In genomic region chr3:58059349-58060321, GRCh38 we compare ENCODE assay signal across 1 cellular context.
A peak's percentile ranks its signal among the peaks of the same experiment; 100 is the strongest.
TF ChIP-seq lines count a peak whose summit lies in the region.

No MANE protein-coding gene starts in this region.

TF ChIP-seq in HEK293, 187 proteins besides CTCF, POLR2A, EP300 and RAD21 (continued from another document and continues in another):
- TF ChIP-seq ZNF558 (tag by site-specific recombination; IDR thresholded peaks at IDR 0.05): 0 out of 2 replicates have a peak, but pooled peaks have one; percentile 37
- TF ChIP-seq ZNF266 (tag by site-specific recombination; IDR thresholded peaks at IDR 0.05; ENCODE audit: low read depth): no peak
- TF ChIP-seq ZNF792 (tag by site-specific recombination; IDR thresholded peaks at IDR 0.05): no peak
- TF ChIP-seq KLF7 (tag by site-specific recombination; IDR thresholded peaks at IDR 0.05; ENCODE audit: borderline replicate concordance): no peak
- TF ChIP-seq WT1 (tag by site-specific recombination; IDR thresholded peaks at IDR 0.05): 0 out of 2 replicates have a peak, but pooled peaks have one; percentile 11
- TF ChIP-seq, protein P1, sequence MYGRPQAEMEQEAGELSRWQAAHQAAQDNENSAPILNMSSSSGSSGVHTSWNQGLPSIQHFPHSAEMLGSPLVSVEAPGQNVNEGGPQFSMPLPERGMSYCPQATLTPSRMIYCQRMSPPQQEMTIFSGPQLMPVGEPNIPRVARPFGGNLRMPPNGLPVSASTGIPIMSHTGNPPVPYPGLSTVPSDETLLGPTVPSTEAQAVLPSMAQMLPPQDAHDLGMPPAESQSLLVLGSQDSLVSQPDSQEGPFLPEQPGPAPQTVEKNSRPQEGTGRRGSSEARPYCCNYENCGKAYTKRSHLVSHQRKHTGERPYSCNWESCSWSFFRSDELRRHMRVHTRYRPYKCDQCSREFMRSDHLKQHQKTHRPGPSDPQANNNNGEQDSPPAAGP (tag by site-specific recombination; IDR thresholded peaks at IDR 0.05): no peak
- no peak for TF ChIP-seq ZNF639 (tag by site-specific recombination; IDR thresholded peaks at IDR 0.05)
- TF ChIP-seq, protein P2, sequence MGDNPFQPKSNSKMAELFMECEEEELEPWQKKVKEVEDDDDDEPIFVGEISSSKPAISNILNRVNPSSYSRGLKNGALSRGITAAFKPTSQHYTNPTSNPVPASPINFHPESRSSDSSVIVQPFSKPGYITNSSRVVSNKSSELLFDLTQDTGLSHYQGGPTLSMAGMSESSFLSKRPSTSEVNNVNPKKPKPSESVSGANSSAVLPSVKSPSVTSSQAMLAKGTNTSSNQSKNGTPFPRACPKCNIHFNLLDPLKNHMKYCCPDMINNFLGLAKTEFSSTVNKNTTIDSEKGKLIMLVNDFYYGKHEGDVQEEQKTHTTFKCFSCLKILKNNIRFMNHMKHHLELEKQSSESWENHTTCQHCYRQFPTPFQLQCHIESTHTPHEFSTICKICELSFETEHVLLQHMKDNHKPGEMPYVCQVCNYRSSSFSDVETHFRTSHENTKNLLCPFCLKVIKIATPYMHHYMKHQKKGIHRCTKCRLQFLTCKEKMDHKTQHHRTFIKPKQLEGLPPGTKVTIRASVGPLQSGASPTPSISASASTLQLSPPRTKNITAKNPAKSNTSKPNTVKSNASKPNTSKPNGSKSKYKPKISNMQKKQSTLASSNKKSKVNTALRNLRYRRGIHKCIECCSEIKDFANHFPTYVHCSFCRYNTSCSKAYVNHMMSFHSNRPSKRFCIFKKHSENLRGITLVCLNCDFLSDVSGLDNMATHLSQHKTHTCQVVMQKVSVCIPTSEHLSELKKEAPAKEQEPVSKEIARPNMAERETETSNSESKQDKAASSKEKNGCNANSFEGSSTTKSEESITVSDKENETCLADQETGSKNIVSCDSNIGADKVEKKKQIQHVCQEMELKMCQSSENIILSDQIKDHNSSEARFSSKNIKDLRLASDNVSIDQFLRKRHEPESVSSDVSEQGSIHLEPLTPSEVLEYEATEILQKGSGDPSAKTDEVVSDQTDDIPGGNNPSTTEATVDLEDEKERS (tag by site-specific recombination; IDR thresholded peaks at IDR 0.05): no peak
- TF ChIP-seq ZNF37A (tag by site-specific recombination; IDR thresholded peaks at IDR 0.05): no peak
- peak; percentile 69 for TF ChIP-seq GLIS1 (tag by site-specific recombination; IDR thresholded peaks at IDR 0.05)
- TF ChIP-seq ZNF335 (tag by site-specific recombination; conservative IDR thresholded peaks at IDR 0.05): peak; percentile 17
- peak; percentile 79; the same call in 1 of the 2 replicates for TF ChIP-seq ZXDB (tag by site-specific recombination; IDR thresholded peaks at IDR 0.05)
- no peak for TF ChIP-seq IKZF3 (tag by site-specific recombination; IDR thresholded peaks at IDR 0.05)
- TF ChIP-seq MYNN (tag by site-specific recombination; IDR thresholded peaks at IDR 0.05; ENCODE audit: borderline replicate concordance): no peak
- no peak for TF ChIP-seq ZNF174 (tag by site-specific recombination; IDR thresholded peaks at IDR 0.05)
- no peak for TF ChIP-seq ZNF302 (tag by site-specific recombination; IDR thresholded peaks at IDR 0.05; ENCODE audit: low read depth)
- TF ChIP-seq KLF9 (tag by site-specific recombination; IDR thresholded peaks at IDR 0.05; ENCODE audit: low read depth): no peak
- no peak for TF ChIP-seq ZNF350 (tag by site-specific recombination; IDR thresholded peaks at IDR 0.05)
- TF ChIP-seq, protein P3, sequence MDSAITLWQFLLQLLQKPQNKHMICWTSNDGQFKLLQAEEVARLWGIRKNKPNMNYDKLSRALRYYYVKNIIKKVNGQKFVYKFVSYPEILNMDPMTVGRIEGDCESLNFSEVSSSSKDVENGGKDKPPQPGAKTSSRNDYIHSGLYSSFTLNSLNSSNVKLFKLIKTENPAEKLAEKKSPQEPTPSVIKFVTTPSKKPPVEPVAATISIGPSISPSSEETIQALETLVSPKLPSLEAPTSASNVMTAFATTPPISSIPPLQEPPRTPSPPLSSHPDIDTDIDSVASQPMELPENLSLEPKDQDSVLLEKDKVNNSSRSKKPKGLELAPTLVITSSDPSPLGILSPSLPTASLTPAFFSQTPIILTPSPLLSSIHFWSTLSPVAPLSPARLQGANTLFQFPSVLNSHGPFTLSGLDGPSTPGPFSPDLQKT (IDR thresholded peaks at IDR 0.05; ENCODE audit: borderline replicate concordance, low read depth, low read length): peak; percentile 72
- no peak for TF ChIP-seq ZBTB21 (tag by site-specific recombination; IDR thresholded peaks at IDR 0.05)
- TF ChIP-seq ZNF366 (tag by site-specific recombination; conservative IDR thresholded peaks at IDR 0.05): peak; percentile 75
- no peak for TF ChIP-seq PRDM2 (tag by site-specific recombination; IDR thresholded peaks at IDR 0.05; ENCODE audit: borderline replicate concordance)
- TF ChIP-seq ZNF629 (tag by site-specific recombination; IDR thresholded peaks at IDR 0.05): peak; percentile 66
- no peak for TF ChIP-seq ZNF837 (tag by site-specific recombination; IDR thresholded peaks at IDR 0.05)
- 0 out of 2 replicates have a peak, but pooled peaks have one; percentile 35 for TF ChIP-seq ZNF24 (tag by site-specific recombination; IDR thresholded peaks at IDR 0.05)
- TF ChIP-seq PRDM6 (tag by site-specific recombination; IDR thresholded peaks at IDR 0.05): peak; percentile 55; the same call in 1 of the 2 replicates
- no peak for TF ChIP-seq ZNF501 (tag by site-specific recombination; IDR thresholded peaks at IDR 0.05)
- no peak for TF ChIP-seq ZNF555 (tag by site-specific recombination; conservative IDR thresholded peaks at IDR 0.05)
- TF ChIP-seq, protein P4, sequence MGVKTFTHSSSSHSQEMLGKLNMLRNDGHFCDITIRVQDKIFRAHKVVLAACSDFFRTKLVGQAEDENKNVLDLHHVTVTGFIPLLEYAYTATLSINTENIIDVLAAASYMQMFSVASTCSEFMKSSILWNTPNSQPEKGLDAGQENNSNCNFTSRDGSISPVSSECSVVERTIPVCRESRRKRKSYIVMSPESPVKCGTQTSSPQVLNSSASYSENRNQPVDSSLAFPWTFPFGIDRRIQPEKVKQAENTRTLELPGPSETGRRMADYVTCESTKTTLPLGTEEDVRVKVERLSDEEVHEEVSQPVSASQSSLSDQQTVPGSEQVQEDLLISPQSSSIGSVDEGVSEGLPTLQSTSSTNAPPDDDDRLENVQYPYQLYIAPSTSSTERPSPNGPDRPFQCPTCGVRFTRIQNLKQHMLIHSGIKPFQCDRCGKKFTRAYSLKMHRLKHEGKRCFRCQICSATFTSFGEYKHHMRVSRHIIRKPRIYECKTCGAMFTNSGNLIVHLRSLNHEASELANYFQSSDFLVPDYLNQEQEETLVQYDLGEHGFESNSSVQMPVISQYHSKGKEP (tag by site-specific recombination; IDR thresholded peaks at IDR 0.05): no peak; the same call in 1 of the 2 replicates
- no peak; the same call in 1 of the 2 replicates for TF ChIP-seq OVOL3 (tag by site-specific recombination; IDR thresholded peaks at IDR 0.05)
- TF ChIP-seq ZNF843 (tag by site-specific recombination; IDR thresholded peaks at IDR 0.05): peak; percentile 42; the same call in 1 of the 2 replicates
- TF ChIP-seq REPIN1 (tag by site-specific recombination; IDR thresholded peaks at IDR 0.05; ENCODE audit: low read depth): no peak
- no peak for TF ChIP-seq ZNF549 (tag by site-specific recombination; IDR thresholded peaks at IDR 0.05)
- TF ChIP-seq OSR2 (tag by site-specific recombination; IDR thresholded peaks at IDR 0.05): peak; percentile 58; the same call in 1 of the 2 replicates
- no peak for TF ChIP-seq ZNF394 (tag by site-specific recombination; IDR thresholded peaks at IDR 0.05; ENCODE audit: borderline replicate concordance)
- peak; percentile 49 for TF ChIP-seq PRDM10 (tag by site-specific recombination; IDR thresholded peaks at IDR 0.05)
- TF ChIP-seq ZBTB1 (tag by site-specific recombination; IDR thresholded peaks at IDR 0.05): no peak
- no peak for TF ChIP-seq ZNF292 (tag by site-specific recombination; IDR thresholded peaks at IDR 0.05; ENCODE audit: borderline replicate concordance, low read depth)
- TF ChIP-seq, protein P5, sequence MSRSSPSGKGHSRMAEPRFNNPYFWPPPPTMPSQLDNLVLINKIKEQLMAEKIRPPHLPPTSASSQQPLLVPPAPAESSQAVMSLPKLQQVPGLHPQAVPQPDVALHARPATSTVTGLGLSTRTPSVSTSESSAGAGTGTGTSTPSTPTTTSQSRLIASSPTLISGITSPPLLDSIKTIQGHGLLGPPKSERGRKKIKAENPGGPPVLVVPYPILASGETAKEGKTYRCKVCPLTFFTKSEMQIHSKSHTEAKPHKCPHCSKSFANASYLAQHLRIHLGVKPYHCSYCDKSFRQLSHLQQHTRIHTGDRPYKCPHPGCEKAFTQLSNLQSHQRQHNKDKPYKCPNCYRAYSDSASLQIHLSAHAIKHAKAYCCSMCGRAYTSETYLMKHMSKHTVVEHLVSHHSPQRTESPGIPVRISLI (tag by site-specific recombination; IDR thresholded peaks at IDR 0.05): no peak
